ENCODE assay signal across 8 cellular contexts in the genomic region with DNA sequence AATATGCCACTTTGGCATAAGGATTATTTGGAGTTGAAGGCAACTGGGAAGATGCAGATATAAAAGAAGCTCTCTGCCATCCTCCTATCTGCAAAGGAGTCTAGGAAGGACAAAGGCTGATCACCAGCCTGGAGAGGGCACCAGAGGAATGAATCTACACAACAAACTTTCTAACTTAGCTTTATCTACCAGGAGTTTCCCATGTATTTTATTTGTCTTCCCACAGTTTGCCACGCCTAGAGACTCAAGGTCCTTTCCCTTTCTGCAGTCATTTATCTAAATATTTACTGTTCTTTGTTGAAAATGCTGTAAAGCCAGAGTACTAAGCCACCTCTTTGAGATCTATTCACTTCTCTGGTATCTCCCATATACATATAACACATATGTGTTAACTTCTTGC. TPM values are rescaled to one million over a fixed set of nuclear protein-coding genes. Genes with fewer than 3 reads are reported as not detected.
DNase-seq lines count a peak whose midpoint lies in the region; ATAC-seq and TF ChIP-seq lines count a peak whose summit lies in the region.

No MANE protein-coding gene starts in this region.

- no peak for ATAC-seq in psoas muscle

- H3K27me3 ChIP-seq in esophagus muscularis mucosa (no peaks in the 10 kb centered on the region), psoas muscle (ENCODE audit: insufficient read depth in 3 of 3, low read length in 2 of 3) (peaks cover 0 to 2% (median 0%) of the 10 kb centered on the region in 3 donors)

- TF ChIP-seq CTCF in esophagus muscularis mucosa (IDR thresholded peaks at IDR 0.05) (peak; percentile 39 to 53 (median 47)), psoas muscle (IDR thresholded peaks at IDR 0.05) (peak; percentile 24)

- no peak overlapping the region for H3K27ac ChIP-seq in esophagus muscularis mucosa (replicated peaks in 1 of 4)
- H3K27ac ChIP-seq in psoas muscle, result no peak overlapping the region

- H3K4me3 ChIP-seq in esophagus muscularis mucosa, result no peak overlapping the region
- no peak overlapping the region for H3K4me3 ChIP-seq in psoas muscle

- H3K4me1 ChIP-seq in esophagus muscularis mucosa (no peaks in the 10 kb centered on the region), psoas muscle (no peaks in the 10 kb centered on the region)

- 26% methylated on average over 1 of the region's 1 CpG for WGBS in esophagus muscularis mucosa
- 32 to 50% (median 37%) methylated on average over 1 of the region's 1 CpG for WGBS in psoas muscle, 3 donors

- no peaks in the 10 kb centered on the region for H3K36me3 ChIP-seq in esophagus muscularis mucosa
- no peaks in the 10 kb centered on the region for H3K36me3 ChIP-seq in psoas muscle (ENCODE audit: insufficient read depth in 1 of 2, low read depth in 1 of 2)

- no peaks in the 10 kb centered on the region for H3K9me3 ChIP-seq in esophagus muscularis mucosa
- no peaks in the 10 kb centered on the region for H3K9me3 ChIP-seq in psoas muscle

- no peak for TF ChIP-seq EP300 in esophagus muscularis mucosa (IDR thresholded peaks at IDR 0.05)

- DNase-seq in DMS 273 (lab: John Stamatoyannopoulos, UW; ENCODE audit: unreplicated experiment) (peak; percentile 25), DMS 273 treated with DMSO at 0.1 percent for 48 hours (lab: John Stamatoyannopoulos, UW) (no peak), NCI-H69 (lab: John Stamatoyannopoulos, UW) (peak; percentile 59), esophagus muscularis mucosa (ENCODE audit: extremely low spot score) (no peak), psoas muscle (no peak), NCI-H146 treated with DMSO at 0.1 percent for 48 hours (lab: John Stamatoyannopoulos, UW; ENCODE audit: unreplicated experiment) (no peak), HK-2 (ENCODE audit: unreplicated experiment) (no peak)
- DNase-seq in activated CD4-positive, alpha-beta T cell treated with anti-CD3 and anti-CD28 coated beads for 48 hours, result no peak

- TF ChIP-seq POLR2A in esophagus muscularis mucosa (IDR thresholded peaks at IDR 0.05; ENCODE audit: low read depth), result no peak

- intact Hi-C loops in esophagus muscularis mucosa (cut with DNase I), result loop anchor here (5.0 kb wide), 1 partner anchor 89 kb away; no protein-coding TSS in a partner anchor
- intact Hi-C loops in psoas muscle (cut with DNase I), result no loop called here

RNA-seq across cellular contexts. Expression of gene GPR176, which starts 32.2 kb away (rescaled TPM):
- total RNA-seq in esophagus muscularis mucosa, result 1 to 10 TPM; 1.7 to 8.4 (median 5.4) TPM
- 1 to 10 TPM in 2 of 4 donors, under 1 TPM in 2; 0.36 to 1.3 (median 0.92) TPM for total RNA-seq in psoas muscle
- under 1 TPM; 0.30 to 0.90 (median 0.64) TPM for polyA plus RNA-seq in psoas muscle

RNA-seq across cellular contexts. Expression of gene EIF2AK4, which starts 46.1 kb away (rescaled TPM):
- 10 to 100 TPM; 25.2 to 49.2 (median 32.8) TPM for total RNA-seq in esophagus muscularis mucosa
- total RNA-seq in psoas muscle, result 10 to 100 TPM; 15.8 to 26.9 (median 18.4) TPM
- 10 to 100 TPM; 18.1 to 26.5 (median 24.2) TPM for polyA plus RNA-seq in psoas muscle

Comparison
In these comparisons a context has a peak if more than half of its experiments do, and no peak if none do; other contexts are left out.
1. DNase-seq: peak in DMS 273 (single experiment) and NCI-H69 (single experiment); none in DMS 273 treated with DMSO at 0.1 percent for 48 hours (single experiment), esophagus muscularis mucosa (single experiment), psoas muscle (0 of 2), NCI-H146 treated with DMSO at 0.1 percent for 48 hours (single experiment), HK-2 (single experiment) and activated CD4-positive, alpha-beta T cell treated with anti-CD3 and anti-CD28 coated beads for 48 hours (single experiment).